In the genomic region with DNA sequence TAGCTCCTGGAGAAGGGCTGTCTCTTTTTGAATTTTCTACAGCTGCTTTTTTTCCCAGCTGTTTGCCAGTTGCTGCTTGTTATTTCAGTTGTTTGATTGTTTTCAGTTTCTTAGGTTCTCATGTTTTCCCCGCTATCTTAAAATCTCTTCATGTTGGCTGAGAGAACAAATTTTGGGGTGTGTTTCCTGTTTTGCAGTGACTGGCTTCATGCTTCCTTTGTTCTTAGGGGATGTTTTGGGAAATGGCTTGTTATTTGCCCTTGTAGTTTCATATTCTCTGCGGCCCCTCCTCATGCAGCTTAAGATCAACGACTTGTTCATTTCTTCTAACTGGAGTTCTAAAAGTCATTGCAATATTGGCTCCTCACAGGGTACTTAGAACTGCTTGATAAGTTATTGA, we compare ENCODE assay signal across 11 cellular contexts. TPM values are rescaled to one million over a fixed set of nuclear protein-coding genes. Genes with fewer than 3 reads are reported as not detected.
DNase-seq lines count a peak whose midpoint lies in the region; ATAC-seq and TF ChIP-seq lines count a peak whose summit lies in the region.
"Not testable (repeated sequence)": the region's sequence is repeated elsewhere in the genome, so short reads cannot be mapped to it uniquely, and the experiment has no call there.
"Had no signal": no experiment of that assay in that cellular context is flagged by ENCODE, and none has a peak within 500 bp of the region (broad histone marks: within the 10 kb centered on the region; RNA-seq: fewer than 3 reads in every experiment).

No MANE protein-coding gene starts in this region.

- peaks cover 35% of the 10 kb centered on the region for H3K9me3 Mint-ChIP-seq in T-helper 2 cell treated with Interferon-gamma antibody and Interleukin-4, amounts not matched to agents 5 μg/mL and 100 μg/mL, for 36 hours
- peaks cover 35% of the 10 kb centered on the region for H3K9me3 Mint-ChIP-seq in activated T-helper 1 cell treated with anti-CD3 and anti-CD28 coated beads, Interleukin-12 subunit alpha, Interleukin-12 subunit beta, Interleukin-2, Interleukin-4 antibody, amounts not matched to agents 30 ng/mL and 10 ng/mL and 1 ng/mL, durations not matched to agents 14 hours and 24 hours and 36 hours
- not testable (repeated sequence) for H3K9me3 Mint-ChIP-seq in central memory CD8-positive, alpha-beta T cell

- 10 to 26% methylated on average over 3 of the region's 3 CpGs for WGBS in lung, 2 donors

- peak; percentile 96 for ATAC-seq in central memory CD8-positive, alpha-beta T cell (replicated peaks; ENCODE audit: extremely low read depth, poor library complexity, severe bottlenecking)
- ATAC-seq in Right ventricle myocardium superior (ENCODE audit: poor library complexity) (peak; percentile 77), lung (ENCODE audit: insufficient read depth, low FRiP score) (peak; percentile 11)

- intact Hi-C loops in activated T-helper 1 cell treated with anti-CD3 and anti-CD28 coated beads, Interleukin-12 subunit alpha, Interleukin-12 subunit beta, Interleukin-2, Interleukin-4 antibody, amounts not matched to agents 30 ng/mL and 10 ng/mL and 1 ng/mL, durations not matched to agents 14 hours and 24 hours and 36 hours (cut with micrococcal nuclease) = loop anchor here (1.0 to 2.0 kb wide), 3 partner anchors 8 to 78 kb away; partner anchors contain the start of gene GIMAP2
- intact Hi-C loops in Right ventricle myocardium superior (cut with DNase I) = not testable (repeated sequence)

- H3K9me3 ChIP-seq in lung (ENCODE audit: control insufficient read depth in 2 of 2, insufficient read depth in 1 of 2, low read length in 1 of 2) = not testable (repeated sequence)

- peak overlapping the region; percentile 72 for H3K27ac Mint-ChIP-seq in T-helper 2 cell treated with Interferon-gamma antibody and Interleukin-4, amounts not matched to agents 5 μg/mL and 100 μg/mL, for 36 hours
- H3K27ac Mint-ChIP-seq in activated T-helper 1 cell treated with anti-CD3 and anti-CD28 coated beads, Interleukin-12 subunit alpha, Interleukin-12 subunit beta, Interleukin-2, Interleukin-4 antibody, amounts not matched to agents 30 ng/mL and 10 ng/mL and 1 ng/mL, durations not matched to agents 14 hours and 24 hours and 36 hours = peak overlapping the region; percentile 72
- H3K27ac Mint-ChIP-seq in central memory CD8-positive, alpha-beta T cell (ENCODE audit: low read depth) = peak overlapping the region; percentile 91

- not testable (repeated sequence) for H3K36me3 ChIP-seq in lung (ENCODE audit: control insufficient read depth in 2 of 2, insufficient read depth in 2 of 2, low read length in 2 of 2)

- H3K27me3 ChIP-seq in lung (ENCODE audit: control insufficient read depth, insufficient read depth) = not testable (repeated sequence)

- H3K4me1 Mint-ChIP-seq in T-helper 2 cell treated with Interferon-gamma antibody and Interleukin-4, amounts not matched to agents 5 μg/mL and 100 μg/mL, for 36 hours (ENCODE audit: low read depth) = peaks cover 60% of the 10 kb centered on the region
- H3K4me1 Mint-ChIP-seq in activated T-helper 1 cell treated with anti-CD3 and anti-CD28 coated beads, Interleukin-12 subunit alpha, Interleukin-12 subunit beta, Interleukin-2, Interleukin-4 antibody, amounts not matched to agents 30 ng/mL and 10 ng/mL and 1 ng/mL, durations not matched to agents 14 hours and 24 hours and 36 hours (ENCODE audit: low read depth) = peaks cover 81% of the 10 kb centered on the region
- peaks cover 67% of the 10 kb centered on the region for H3K4me1 Mint-ChIP-seq in central memory CD8-positive, alpha-beta T cell

- peak overlapping the region; percentile 63 for H3K4me3 Mint-ChIP-seq in T-helper 2 cell treated with Interferon-gamma antibody and Interleukin-4, amounts not matched to agents 5 μg/mL and 100 μg/mL, for 36 hours
- H3K4me3 Mint-ChIP-seq in activated T-helper 1 cell treated with anti-CD3 and anti-CD28 coated beads, Interleukin-12 subunit alpha, Interleukin-12 subunit beta, Interleukin-2, Interleukin-4 antibody, amounts not matched to agents 30 ng/mL and 10 ng/mL and 1 ng/mL, durations not matched to agents 14 hours and 24 hours and 36 hours = peak overlapping the region; percentile 62
- H3K4me3 Mint-ChIP-seq in central memory CD8-positive, alpha-beta T cell = peak overlapping the region; percentile 65

- TF ChIP-seq CTCF in GM12865 (IDR thresholded peaks at IDR 0.05; ENCODE audit: insufficient read depth, low read depth, low read length, missing control alignments); lung (IDR thresholded peaks at IDR 0.05; ENCODE audit: control extremely low read depth, extremely low read depth): not testable (repeated sequence)

- H3K36me3 Mint-ChIP-seq in T-helper 2 cell treated with Interferon-gamma antibody and Interleukin-4, amounts not matched to agents 5 μg/mL and 100 μg/mL, for 36 hours (ENCODE audit: low read depth) = peaks cover 49% of the 10 kb centered on the region
- H3K36me3 Mint-ChIP-seq in activated T-helper 1 cell treated with anti-CD3 and anti-CD28 coated beads, Interleukin-12 subunit alpha, Interleukin-12 subunit beta, Interleukin-2, Interleukin-4 antibody, amounts not matched to agents 30 ng/mL and 10 ng/mL and 1 ng/mL, durations not matched to agents 14 hours and 24 hours and 36 hours (ENCODE audit: low read depth) = peaks cover 34% of the 10 kb centered on the region
- H3K36me3 Mint-ChIP-seq in central memory CD8-positive, alpha-beta T cell (ENCODE audit: insufficient read depth) = not testable (repeated sequence)

- H3K27me3 Mint-ChIP-seq in T-helper 2 cell treated with Interferon-gamma antibody and Interleukin-4, amounts not matched to agents 5 μg/mL and 100 μg/mL, for 36 hours (ENCODE audit: low read depth); activated T-helper 1 cell treated with anti-CD3 and anti-CD28 coated beads, Interleukin-12 subunit alpha, Interleukin-12 subunit beta, Interleukin-2, Interleukin-4 antibody, amounts not matched to agents 30 ng/mL and 10 ng/mL and 1 ng/mL, durations not matched to agents 14 hours and 24 hours and 36 hours (ENCODE audit: insufficient read depth); central memory CD8-positive, alpha-beta T cell: not testable (repeated sequence)

- H3K27ac ChIP-seq in lung (ENCODE audit: low read depth in 1 of 2, low read length in 1 of 2) = not testable (repeated sequence)
- peak overlapping the region in 12 of 21 experiments; percentile 24 to 93 (median 73) for H3K27ac ChIP-seq in skin epidermis

- not testable (repeated sequence) for H3K4me1 ChIP-seq in lung (ENCODE audit: control insufficient read depth in 2 of 2, insufficient read depth in 2 of 2, low read length in 2 of 2)

- not testable (repeated sequence) for H3K4me3 ChIP-seq in GM12865 (ENCODE audit: low read depth, low read length); lung; skin epidermis

- DNase-seq in GM12865 (ENCODE audit: low read depth) = peak; percentile 38
- not testable (repeated sequence) for DNase-seq in T-helper 2 cell treated with Interferon-gamma antibody and Interleukin-4, amounts not matched to agents 5 μg/mL and 100 μg/mL, for 36 hours (ENCODE audit: low spot score); central memory CD8-positive, alpha-beta T cell (ENCODE audit: low spot score in 2 of 2); Right ventricle myocardium superior; lung (ENCODE audit: low spot score)
- DNase-seq in activated T-helper 1 cell treated with anti-CD3 and anti-CD28 coated beads, Interleukin-12 subunit alpha, Interleukin-12 subunit beta, Interleukin-2, Interleukin-4 antibody, amounts not matched to agents 30 ng/mL and 10 ng/mL and 1 ng/mL, durations not matched to agents 14 hours and 24 hours and 36 hours (ENCODE audit: low spot score) = peak; percentile 42

RNA-seq across cellular contexts. Expression of gene GIMAP2, which starts 8.7 kb away (rescaled TPM):
- 24.7 and 29.7 TPM in 2 replicates for total RNA-seq in activated T-helper 1 cell treated with anti-CD3 and anti-CD28 coated beads, Interleukin-12 subunit alpha, Interleukin-12 subunit beta, Interleukin-2, Interleukin-4 antibody, amounts not matched to agents 30 ng/mL and 10 ng/mL and 1 ng/mL, durations not matched to agents 14 hours and 24 hours and 36 hours
- 4.7 TPM for total RNA-seq in Right ventricle myocardium superior
- total RNA-seq in lung = 10 to 100 TPM; 14.1 to 24.9 TPM
- polyA plus RNA-seq in lung = 10 to 100 TPM; 10.7 to 22.0 TPM
- total RNA-seq: astrocyte, G401, HT-29 had no signal

RNA-seq across cellular contexts. Expression of gene GIMAP1, which starts 39.6 kb away (rescaled TPM):
- 4.6 and 4.9 TPM in 2 replicates for total RNA-seq in activated T-helper 1 cell treated with anti-CD3 and anti-CD28 coated beads, Interleukin-12 subunit alpha, Interleukin-12 subunit beta, Interleukin-2, Interleukin-4 antibody, amounts not matched to agents 30 ng/mL and 10 ng/mL and 1 ng/mL, durations not matched to agents 14 hours and 24 hours and 36 hours
- 5.6 TPM for total RNA-seq in Right ventricle myocardium superior
- 1 to 10 TPM; 4.6 to 9.5 TPM for total RNA-seq in lung
- polyA plus RNA-seq in lung = 10 to 100 TPM in 1 of 2 donors, 1 to 10 TPM in 1; 5.7 to 10.0 TPM
- total RNA-seq: astrocyte, G401, HT-29 had no signal
- polyA plus RNA-seq: SK-N-SH had no signal

RNA-seq across cellular contexts. Expression of gene GIMAP6, which starts 44.7 kb away (rescaled TPM):
- 38.7 and 41.3 TPM in 2 replicates for total RNA-seq in activated T-helper 1 cell treated with anti-CD3 and anti-CD28 coated beads, Interleukin-12 subunit alpha, Interleukin-12 subunit beta, Interleukin-2, Interleukin-4 antibody, amounts not matched to agents 30 ng/mL and 10 ng/mL and 1 ng/mL, durations not matched to agents 14 hours and 24 hours and 36 hours
- total RNA-seq in Right ventricle myocardium superior (29.9 TPM), lung (10 to 100 TPM; 38.9 to 53.7 TPM)
- polyA plus RNA-seq in lung = 10 to 100 TPM; 12.1 to 41.2 TPM
- total RNA-seq: astrocyte, G401, HT-29 had no signal

Comparison
In these comparisons a context has a peak if more than half of its experiments do, and no peak if none do; other contexts are left out.
1. ATAC-seq: peak in every context shown above with its lines; median percentile 96 in central memory CD8-positive, alpha-beta T cell; 77 in Right ventricle myocardium superior; 11 in lung.